Comparison of ENCODE assay signal across 1 cellular context in the genomic region with DNA sequence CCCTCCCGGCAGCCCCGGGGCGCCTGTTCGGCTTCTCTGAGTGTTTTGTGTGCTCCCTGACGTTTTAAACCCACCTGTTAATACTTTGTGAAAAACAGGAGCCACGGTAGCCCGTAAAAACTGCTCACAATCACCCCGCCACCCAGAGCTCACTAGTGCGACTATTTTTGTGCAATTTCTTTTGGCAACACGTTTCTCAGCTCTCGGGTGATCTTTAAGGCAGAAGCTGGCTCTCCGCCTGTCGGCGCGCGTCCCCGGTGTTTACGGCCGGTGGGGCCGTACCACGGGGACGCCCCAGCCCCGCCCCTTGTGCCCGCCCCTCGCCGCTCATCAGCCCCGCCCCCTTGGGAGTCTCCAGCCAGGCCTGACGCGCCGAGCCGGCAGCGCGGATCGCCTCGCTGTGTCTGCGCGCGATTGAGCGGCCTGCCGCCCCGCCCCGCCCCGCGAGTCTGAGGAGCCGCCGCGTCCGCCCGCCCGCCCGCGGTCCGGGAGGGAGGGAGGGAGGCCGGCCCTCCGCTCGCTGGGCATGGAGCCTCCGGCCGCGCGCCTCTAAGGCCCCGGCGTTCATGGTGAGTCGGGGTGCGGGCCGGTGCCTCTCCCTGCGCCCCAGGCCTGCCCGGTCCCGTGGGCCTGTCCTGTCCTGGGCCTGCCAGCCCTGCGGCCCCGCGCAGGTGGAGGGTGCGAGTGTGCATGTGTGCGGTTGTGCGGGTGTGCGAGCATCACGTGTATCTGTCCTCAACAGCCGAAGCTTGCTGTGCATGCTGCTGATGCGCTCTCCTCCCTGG.
TF ChIP-seq lines count a peak whose summit lies in the region.

No MANE protein-coding gene starts in this region.

TF ChIP-seq in HepG2, 621 proteins besides CTCF, POLR2A, EP300 and RAD21 (continued from another document):
- TF ChIP-seq ZNF619 (CRISPR knock-in tag; IDR thresholded peaks at IDR 0.05) (0 out of 2 replicates have a peak, but pooled peaks have one; percentile 32), SIX4 (CRISPR knock-in tag; IDR thresholded peaks at IDR 0.05) (no peak), TCF7L2 (IDR thresholded peaks at IDR 0.05; ENCODE audit: low read depth, low read length) (no peak), ZNF205 (CRISPR knock-in tag; IDR thresholded peaks at IDR 0.05) (no peak), HDAC6 (IDR thresholded peaks at IDR 0.05; ENCODE audit: low read depth, low read length) (no peak), ZNF331 (CRISPR knock-in tag; IDR thresholded peaks at IDR 0.05) (no peak), ZNF670 (CRISPR knock-in tag; IDR thresholded peaks at IDR 0.05; ENCODE audit: borderline replicate concordance) (no peak), PHB2 (IDR thresholded peaks at IDR 0.05; ENCODE audit: partially characterized antibody) (no peak), CEBPB (IDR thresholded peaks at IDR 0.05; ENCODE audit: borderline replicate concordance, low read depth, low read length) (no peak), POLR2AphosphoS2 (IDR thresholded peaks at IDR 0.05; ENCODE audit: low read depth, low read length) (peak; percentile 87), ZFP62 (CRISPR knock-in tag; IDR thresholded peaks at IDR 0.05) (no peak)
- TF ChIP-seq, protein P1, sequence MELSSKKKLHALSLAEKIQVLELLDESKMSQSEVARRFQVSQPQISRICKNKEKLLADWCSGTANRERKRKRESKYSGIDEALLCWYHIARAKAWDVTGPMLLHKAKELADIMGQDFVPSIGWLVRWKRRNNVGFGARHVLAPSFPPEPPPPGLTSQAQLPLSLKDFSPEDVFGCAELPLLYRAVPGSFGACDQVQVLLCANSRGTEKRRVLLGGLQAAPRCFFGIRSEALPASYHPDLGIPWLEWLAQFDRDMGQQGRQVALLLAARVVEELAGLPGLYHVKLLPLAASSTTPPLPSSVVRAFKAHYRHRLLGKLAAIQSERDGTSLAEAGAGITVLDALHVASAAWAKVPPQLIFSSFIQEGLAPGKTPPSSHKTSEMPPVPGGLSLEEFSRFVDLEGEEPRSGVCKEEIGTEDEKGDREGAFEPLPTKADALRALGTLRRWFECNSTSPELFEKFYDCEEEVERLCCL (CRISPR knock-in tag; IDR thresholded peaks at IDR 0.05; ENCODE audit: borderline replicate concordance): no peak
- TF ChIP-seq, protein P2, sequence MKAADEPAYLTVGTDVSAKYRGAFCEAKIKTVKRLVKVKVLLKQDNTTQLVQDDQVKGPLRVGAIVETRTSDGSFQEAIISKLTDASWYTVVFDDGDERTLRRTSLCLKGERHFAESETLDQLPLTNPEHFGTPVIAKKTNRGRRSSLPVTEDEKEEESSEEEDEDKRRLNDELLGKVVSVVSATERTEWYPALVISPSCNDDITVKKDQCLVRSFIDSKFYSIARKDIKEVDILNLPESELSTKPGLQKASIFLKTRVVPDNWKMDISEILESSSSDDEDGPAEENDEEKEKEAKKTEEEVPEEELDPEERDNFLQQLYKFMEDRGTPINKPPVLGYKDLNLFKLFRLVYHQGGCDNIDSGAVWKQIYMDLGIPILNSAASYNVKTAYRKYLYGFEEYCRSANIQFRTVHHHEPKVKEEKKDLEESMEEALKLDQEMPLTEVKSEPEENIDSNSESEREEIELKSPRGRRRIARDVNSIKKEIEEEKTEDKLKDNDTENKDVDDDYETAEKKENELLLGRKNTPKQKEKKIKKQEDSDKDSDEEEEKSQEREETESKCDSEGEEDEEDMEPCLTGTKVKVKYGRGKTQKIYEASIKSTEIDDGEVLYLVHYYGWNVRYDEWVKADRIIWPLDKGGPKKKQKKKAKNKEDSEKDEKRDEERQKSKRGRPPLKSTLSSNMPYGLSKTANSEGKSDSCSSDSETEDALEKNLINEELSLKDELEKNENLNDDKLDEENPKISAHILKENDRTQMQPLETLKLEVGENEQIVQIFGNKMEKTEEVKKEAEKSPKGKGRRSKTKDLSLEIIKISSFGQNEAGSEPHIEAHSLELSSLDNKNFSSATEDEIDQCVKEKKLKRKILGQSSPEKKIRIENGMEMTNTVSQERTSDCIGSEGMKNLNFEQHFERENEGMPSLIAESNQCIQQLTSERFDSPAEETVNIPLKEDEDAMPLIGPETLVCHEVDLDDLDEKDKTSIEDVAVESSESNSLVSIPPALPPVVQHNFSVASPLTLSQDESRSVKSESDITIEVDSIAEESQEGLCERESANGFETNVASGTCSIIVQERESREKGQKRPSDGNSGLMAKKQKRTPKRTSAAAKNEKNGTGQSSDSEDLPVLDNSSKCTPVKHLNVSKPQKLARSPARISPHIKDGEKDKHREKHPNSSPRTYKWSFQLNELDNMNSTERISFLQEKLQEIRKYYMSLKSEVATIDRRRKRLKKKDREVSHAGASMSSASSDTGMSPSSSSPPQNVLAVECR (CRISPR knock-in tag; IDR thresholded peaks at IDR 0.05; ENCODE audit: borderline replicate concordance): peak; percentile 85; the same call in 1 of the 2 replicates
